Comparison of ENCODE assay signal across 2 cellular contexts in the genomic region with DNA sequence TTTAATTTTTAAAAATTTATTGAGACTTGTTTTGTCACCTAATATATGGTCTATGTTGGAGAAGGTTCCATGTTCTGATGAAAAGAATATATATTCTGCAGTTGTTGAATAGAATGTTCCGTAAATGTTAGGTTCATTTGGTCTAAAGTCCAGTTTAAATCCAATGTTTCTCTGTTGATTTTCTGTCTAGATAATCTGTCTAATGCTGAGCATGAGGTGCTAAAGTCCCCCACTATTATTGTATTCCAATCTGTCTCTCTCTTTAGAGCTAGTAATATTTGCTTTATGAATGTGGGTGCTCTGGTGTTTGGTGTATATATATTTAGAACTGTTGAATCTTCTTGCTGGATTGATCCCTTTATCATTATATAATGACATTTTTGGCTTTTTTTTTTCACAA.
TF ChIP-seq lines count a peak whose summit lies in the region.

No MANE protein-coding gene starts in this region.

TF ChIP-seq in HepG2, 621 proteins besides CTCF, POLR2A, EP300 and RAD21 (continues in another document):
- no peak for TF ChIP-seq SOX13 (IDR thresholded peaks at IDR 0.05)
- peak in 1 of 2 experiments; percentile 53; a peak in 1 of 4 replicates for TF ChIP-seq SOX13 (CRISPR knock-in tag; conservative IDR thresholded peaks at IDR 0.05 in 1 of 2, IDR thresholded peaks at IDR 0.05 in 1 of 2)
- TF ChIP-seq RXRA (CRISPR knock-in tag; IDR thresholded peaks at IDR 0.05), result no peak
- TF ChIP-seq MEIS2 (CRISPR knock-in tag; IDR thresholded peaks at IDR 0.05), result no peak
- no peak for TF ChIP-seq JUN (CRISPR knock-in tag; IDR thresholded peaks at IDR 0.05)
- TF ChIP-seq TGIF2 (CRISPR knock-in tag; IDR thresholded peaks at IDR 0.05), result no peak
- TF ChIP-seq ZMYM4 (CRISPR knock-in tag; IDR thresholded peaks at IDR 0.05), result no peak
- no peak for TF ChIP-seq ZBTB1 (CRISPR knock-in tag; IDR thresholded peaks at IDR 0.05; ENCODE audit: borderline replicate concordance)
- no peak for TF ChIP-seq MTERF4 (CRISPR knock-in tag; IDR thresholded peaks at IDR 0.05)
- no peak for TF ChIP-seq ZNF720 (CRISPR knock-in tag; IDR thresholded peaks at IDR 0.05)
- no peak for TF ChIP-seq SOX6 (IDR thresholded peaks at IDR 0.05)
- TF ChIP-seq SOX6 (CRISPR knock-in tag; IDR thresholded peaks at IDR 0.05), result no peak
- no peak for TF ChIP-seq HNRNPUL1 (IDR thresholded peaks at IDR 0.05; ENCODE audit: low read depth, low read length)
- TF ChIP-seq ZBTB42 (CRISPR knock-in tag; IDR thresholded peaks at IDR 0.05), result no peak
- TF ChIP-seq, protein P1, sequence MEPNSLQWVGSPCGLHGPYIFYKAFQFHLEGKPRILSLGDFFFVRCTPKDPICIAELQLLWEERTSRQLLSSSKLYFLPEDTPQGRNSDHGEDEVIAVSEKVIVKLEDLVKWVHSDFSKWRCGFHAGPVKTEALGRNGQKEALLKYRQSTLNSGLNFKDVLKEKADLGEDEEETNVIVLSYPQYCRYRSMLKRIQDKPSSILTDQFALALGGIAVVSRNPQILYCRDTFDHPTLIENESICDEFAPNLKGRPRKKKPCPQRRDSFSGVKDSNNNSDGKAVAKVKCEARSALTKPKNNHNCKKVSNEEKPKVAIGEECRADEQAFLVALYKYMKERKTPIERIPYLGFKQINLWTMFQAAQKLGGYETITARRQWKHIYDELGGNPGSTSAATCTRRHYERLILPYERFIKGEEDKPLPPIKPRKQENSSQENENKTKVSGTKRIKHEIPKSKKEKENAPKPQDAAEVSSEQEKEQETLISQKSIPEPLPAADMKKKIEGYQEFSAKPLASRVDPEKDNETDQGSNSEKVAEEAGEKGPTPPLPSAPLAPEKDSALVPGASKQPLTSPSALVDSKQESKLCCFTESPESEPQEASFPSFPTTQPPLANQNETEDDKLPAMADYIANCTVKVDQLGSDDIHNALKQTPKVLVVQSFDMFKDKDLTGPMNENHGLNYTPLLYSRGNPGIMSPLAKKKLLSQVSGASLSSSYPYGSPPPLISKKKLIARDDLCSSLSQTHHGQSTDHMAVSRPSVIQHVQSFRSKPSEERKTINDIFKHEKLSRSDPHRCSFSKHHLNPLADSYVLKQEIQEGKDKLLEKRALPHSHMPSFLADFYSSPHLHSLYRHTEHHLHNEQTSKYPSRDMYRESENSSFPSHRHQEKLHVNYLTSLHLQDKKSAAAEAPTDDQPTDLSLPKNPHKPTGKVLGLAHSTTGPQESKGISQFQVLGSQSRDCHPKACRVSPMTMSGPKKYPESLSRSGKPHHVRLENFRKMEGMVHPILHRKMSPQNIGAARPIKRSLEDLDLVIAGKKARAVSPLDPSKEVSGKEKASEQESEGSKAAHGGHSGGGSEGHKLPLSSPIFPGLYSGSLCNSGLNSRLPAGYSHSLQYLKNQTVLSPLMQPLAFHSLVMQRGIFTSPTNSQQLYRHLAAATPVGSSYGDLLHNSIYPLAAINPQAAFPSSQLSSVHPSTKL (CRISPR knock-in tag; IDR thresholded peaks at IDR 0.05), result 0 out of 2 replicates have a peak, but pooled peaks have one; percentile 16
- TF ChIP-seq, protein P2, sequence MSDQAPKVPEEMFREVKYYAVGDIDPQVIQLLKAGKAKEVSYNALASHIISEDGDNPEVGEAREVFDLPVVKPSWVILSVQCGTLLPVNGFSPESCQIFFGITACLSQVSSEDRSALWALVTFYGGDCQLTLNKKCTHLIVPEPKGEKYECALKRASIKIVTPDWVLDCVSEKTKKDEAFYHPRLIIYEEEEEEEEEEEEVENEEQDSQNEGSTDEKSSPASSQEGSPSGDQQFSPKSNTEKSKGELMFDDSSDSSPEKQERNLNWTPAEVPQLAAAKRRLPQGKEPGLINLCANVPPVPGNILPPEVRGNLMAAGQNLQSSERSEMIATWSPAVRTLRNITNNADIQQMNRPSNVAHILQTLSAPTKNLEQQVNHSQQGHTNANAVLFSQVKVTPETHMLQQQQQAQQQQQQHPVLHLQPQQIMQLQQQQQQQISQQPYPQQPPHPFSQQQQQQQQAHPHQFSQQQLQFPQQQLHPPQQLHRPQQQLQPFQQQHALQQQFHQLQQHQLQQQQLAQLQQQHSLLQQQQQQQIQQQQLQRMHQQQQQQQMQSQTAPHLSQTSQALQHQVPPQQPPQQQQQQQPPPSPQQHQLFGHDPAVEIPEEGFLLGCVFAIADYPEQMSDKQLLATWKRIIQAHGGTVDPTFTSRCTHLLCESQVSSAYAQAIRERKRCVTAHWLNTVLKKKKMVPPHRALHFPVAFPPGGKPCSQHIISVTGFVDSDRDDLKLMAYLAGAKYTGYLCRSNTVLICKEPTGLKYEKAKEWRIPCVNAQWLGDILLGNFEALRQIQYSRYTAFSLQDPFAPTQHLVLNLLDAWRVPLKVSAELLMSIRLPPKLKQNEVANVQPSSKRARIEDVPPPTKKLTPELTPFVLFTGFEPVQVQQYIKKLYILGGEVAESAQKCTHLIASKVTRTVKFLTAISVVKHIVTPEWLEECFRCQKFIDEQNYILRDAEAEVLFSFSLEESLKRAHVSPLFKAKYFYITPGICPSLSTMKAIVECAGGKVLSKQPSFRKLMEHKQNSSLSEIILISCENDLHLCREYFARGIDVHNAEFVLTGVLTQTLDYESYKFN (CRISPR knock-in tag; conservative IDR thresholded peaks at IDR 0.05), result peak; percentile 71
- no peak for TF ChIP-seq ETV6 (CRISPR knock-in tag; conservative IDR thresholded peaks at IDR 0.05)
- TF ChIP-seq HBP1 (CRISPR knock-in tag; IDR thresholded peaks at IDR 0.05; ENCODE audit: low read depth), result no peak
- TF ChIP-seq ZNF777 (CRISPR knock-in tag; IDR thresholded peaks at IDR 0.05), result no peak
- TF ChIP-seq GABPA (IDR thresholded peaks at IDR 0.05; ENCODE audit: low read depth, low read length), result no peak
- no peak for TF ChIP-seq GABPA (CRISPR knock-in tag; IDR thresholded peaks at IDR 0.05; ENCODE audit: low read depth)
- TF ChIP-seq NFE2L1 (CRISPR knock-in tag; IDR thresholded peaks at IDR 0.05; ENCODE audit: borderline replicate concordance), result no peak
- no peak for TF ChIP-seq FOXP1 (IDR thresholded peaks at IDR 0.05)
- TF ChIP-seq FOXP1 (CRISPR knock-in tag; IDR thresholded peaks at IDR 0.05), result peak; percentile 8; the same call in 1 of the 2 replicates

TF ChIP-seq in liver, 16 proteins besides CTCF, POLR2A, EP300 and RAD21:
- TF ChIP-seq FOXA1 (IDR thresholded peaks at IDR 0.05), result no peak
- peak; percentile 61 to 74 for TF ChIP-seq HNF4A (conservative IDR thresholded peaks at IDR 0.05)
